In genomic region chr14:103385153-103385993, GRCh38 we compare ENCODE assay signal across 1 cellular context.
TF ChIP-seq lines count a peak whose summit lies in the region.

Gene MARK3, plus strand, starts transcription at chr14:103385415. Its CDS starts 615 bp downstream, at chr14:103386030.

TF ChIP-seq in HepG2, 621 proteins besides CTCF, POLR2A, EP300 and RAD21 (continued from another document and continues in another):
- TF ChIP-seq ZNF687 (CRISPR knock-in tag; IDR thresholded peaks at IDR 0.05): peak; percentile 84
- peak; percentile 93 for TF ChIP-seq HOXA3 (CRISPR knock-in tag; IDR thresholded peaks at IDR 0.05)
- TF ChIP-seq KDM2A (CRISPR knock-in tag; IDR thresholded peaks at IDR 0.05; ENCODE audit: borderline replicate concordance, low read depth): peak; percentile 78
- no peak for TF ChIP-seq NFAT5 (CRISPR knock-in tag; IDR thresholded peaks at IDR 0.05)
- TF ChIP-seq TRIM24 (CRISPR knock-in tag; IDR thresholded peaks at IDR 0.05): no peak
- TF ChIP-seq NCOA2 (CRISPR knock-in tag; IDR thresholded peaks at IDR 0.05): no peak
- peak; percentile 59; the same call in 1 of the 2 replicates for TF ChIP-seq ZNF772 (CRISPR knock-in tag; IDR thresholded peaks at IDR 0.05)
- no peak for TF ChIP-seq SRSF1 (optimal IDR thresholded peaks at IDR 0.05; ENCODE audit: low read depth, low read length)
- peak; percentile 16; the same call in 1 of the 2 replicates for TF ChIP-seq TMF1 (CRISPR knock-in tag; IDR thresholded peaks at IDR 0.05; ENCODE audit: low read depth)
- no peak for TF ChIP-seq ZSCAN29 (CRISPR knock-in tag; conservative IDR thresholded peaks at IDR 0.05)
- 0 out of 2 replicates have a peak, but pooled peaks have one; percentile 16 for TF ChIP-seq BORCS8-MEF2B (CRISPR knock-in tag; IDR thresholded peaks at IDR 0.05)
- no peak for TF ChIP-seq ATRX (CRISPR knock-in tag; IDR thresholded peaks at IDR 0.05; ENCODE audit: borderline replicate concordance)
- TF ChIP-seq ZNF281 (CRISPR knock-in tag; IDR thresholded peaks at IDR 0.05; ENCODE audit: borderline replicate concordance): no peak
- TF ChIP-seq ZNF337 (CRISPR knock-in tag; IDR thresholded peaks at IDR 0.05; ENCODE audit: borderline replicate concordance, low read depth): no peak
- TF ChIP-seq NFE2L1 (CRISPR knock-in tag; IDR thresholded peaks at IDR 0.05; ENCODE audit: borderline replicate concordance): no peak
- TF ChIP-seq ATAD3A (CRISPR knock-in tag; IDR thresholded peaks at IDR 0.05): no peak
- no peak for TF ChIP-seq PAF1 (CRISPR knock-in tag; IDR thresholded peaks at IDR 0.05)
- TF ChIP-seq CBX2 (IDR thresholded peaks at IDR 0.05; ENCODE audit: low read depth, low read length): no peak
- TF ChIP-seq CBX2 (CRISPR knock-in tag; IDR thresholded peaks at IDR 0.05; ENCODE audit: low read depth): no peak
- TF ChIP-seq ELK4 (CRISPR knock-in tag; IDR thresholded peaks at IDR 0.05; ENCODE audit: borderline replicate concordance): no peak
- TF ChIP-seq SMAD1 (CRISPR knock-in tag; IDR thresholded peaks at IDR 0.05; ENCODE audit: borderline replicate concordance, low read depth): no peak
- TF ChIP-seq ZNF644 (CRISPR knock-in tag; IDR thresholded peaks at IDR 0.05; ENCODE audit: low read depth): no peak
- TF ChIP-seq HNRNPLL (IDR thresholded peaks at IDR 0.05; ENCODE audit: low read depth, low read length, poor library complexity, severe bottlenecking): peak; percentile 44
- no peak for TF ChIP-seq ZKSCAN1 (IDR thresholded peaks at IDR 0.05; ENCODE audit: low read length)
- peak; percentile 81 for TF ChIP-seq PHF20 (CRISPR knock-in tag; IDR thresholded peaks at IDR 0.05)
- TF ChIP-seq ZHX1 (CRISPR knock-in tag; IDR thresholded peaks at IDR 0.05; ENCODE audit: low read depth): no peak
- TF ChIP-seq MATR3 (CRISPR knock-in tag; IDR thresholded peaks at IDR 0.05): no peak
- TF ChIP-seq TAF15 (IDR thresholded peaks at IDR 0.05; ENCODE audit: low read depth, low read length, poor library complexity, severe bottlenecking): no peak
- peak; percentile 93 for TF ChIP-seq CREB1 (IDR thresholded peaks at IDR 0.05)
- peak; percentile 96 for TF ChIP-seq CREB1 (CRISPR knock-in tag; IDR thresholded peaks at IDR 0.05)
- peak; percentile 67; the same call in 1 of the 2 replicates for TF ChIP-seq MXD1 (CRISPR knock-in tag; IDR thresholded peaks at IDR 0.05)
- TF ChIP-seq ZBTB4 (CRISPR knock-in tag; IDR thresholded peaks at IDR 0.05; ENCODE audit: borderline replicate concordance): 0 out of 2 replicates have a peak, but pooled peaks have one; percentile 45
- no peak for TF ChIP-seq ZNF30 (CRISPR knock-in tag; IDR thresholded peaks at IDR 0.05)
- no peak for TF ChIP-seq ZNF282 (IDR thresholded peaks at IDR 0.05; ENCODE audit: partially characterized antibody)
- TF ChIP-seq POGK (CRISPR knock-in tag; conservative IDR thresholded peaks at IDR 0.05): 0 out of 2 replicates have a peak, but pooled peaks have one; percentile 52
- no peak for TF ChIP-seq MAF1 (CRISPR knock-in tag; IDR thresholded peaks at IDR 0.05; ENCODE audit: borderline replicate concordance)
- no peak; the same call in 1 of the 2 replicates for TF ChIP-seq ZSCAN22 (CRISPR knock-in tag; IDR thresholded peaks at IDR 0.05)
